15 cellular contexts compared by ENCODE assay signal in the genomic region with DNA sequence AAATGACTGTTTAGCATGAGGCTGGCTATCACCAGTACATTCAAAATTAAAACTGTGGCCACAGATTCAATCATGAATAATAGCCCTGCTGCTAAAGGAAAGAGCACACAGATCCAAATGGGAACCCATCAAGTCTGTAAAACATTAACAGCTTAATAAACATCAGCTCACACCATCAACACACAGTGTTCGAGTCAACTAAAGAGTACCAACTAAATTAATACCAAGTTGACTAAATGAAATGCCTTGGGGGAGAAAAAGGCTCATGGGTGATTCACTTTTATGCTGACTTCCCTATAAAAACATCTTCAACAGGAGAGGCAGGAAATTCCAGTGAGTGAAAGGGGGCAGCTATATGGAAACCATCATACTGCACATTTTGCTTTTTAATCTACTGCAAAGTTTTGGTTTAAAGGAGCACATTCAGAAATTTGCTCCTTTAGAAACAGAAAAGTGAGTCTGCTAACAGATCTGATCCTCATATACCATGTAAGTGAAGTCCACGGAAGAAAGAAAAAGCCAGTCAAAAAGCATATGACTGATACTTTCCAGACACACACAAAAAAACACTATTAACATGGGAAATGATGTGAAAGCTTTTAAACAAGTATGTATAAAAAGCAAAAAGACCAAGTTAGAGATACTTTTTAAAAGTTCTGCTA. TPM values are rescaled to one million over a fixed set of nuclear protein-coding genes. Genes with fewer than 3 reads are reported as not detected.
A peak's percentile ranks its signal among the peaks of the same experiment; 100 is the strongest.
DNase-seq lines count a peak whose midpoint lies in the region; ATAC-seq and TF ChIP-seq lines count a peak whose summit lies in the region.
"Had no signal": no experiment of that assay in that cellular context is flagged by ENCODE, and none has a peak within 500 bp of the region (broad histone marks: within the 10 kb centered on the region; RNA-seq: fewer than 3 reads in every experiment).

No MANE protein-coding gene starts in this region.

- no peak overlapping the region for H3K4me3 Mint-ChIP-seq in activated T-helper 1 cell treated with anti-CD3 and anti-CD28 coated beads, Interleukin-12 subunit alpha, Interleukin-12 subunit beta, Interleukin-2, Interleukin-4 antibody, amounts not matched to agents 30 ng/mL and 10 ng/mL and 1 ng/mL, durations not matched to agents 14 hours and 24 hours and 36 hours
- H3K4me3 Mint-ChIP-seq: dendritic cell treated with granulocyte-macrophage colony-stimulating factor and Interleukin-4, amounts not matched to agents 40 ng/mL and 50 ng/mL, for 4 days; naive thymus-derived CD8-positive, alpha-beta T cell had no signal

- no peaks in the 10 kb centered on the region for H3K27me3 ChIP-seq in brain microvascular endothelial cell (replicated peaks)

- DNase-seq in A172 (ENCODE audit: low spot score) (peak; percentile 46), HuH-7 (ENCODE audit: low spot score) (peak; percentile 25), brain microvascular endothelial cell (no peak), left colon (no peak), GDM1 (lab: John Stamatoyannopoulos, UW) (no peak), DMS153 treated with DMSO at 0.1 percent for 48 hours (lab: John Stamatoyannopoulos, UW; ENCODE audit: unreplicated experiment) (no peak)
- DNase-seq in activated T-helper 1 cell treated with anti-CD3 and anti-CD28 coated beads, Interleukin-12 subunit alpha, Interleukin-12 subunit beta, Interleukin-2, Interleukin-4 antibody, amounts not matched to agents 30 ng/mL and 10 ng/mL and 1 ng/mL, durations not matched to agents 14 hours and 24 hours and 36 hours (ENCODE audit: low spot score) = no peak
- DNase-seq: activated gamma-delta T cell treated with Interleukin-2 at 50 U/mL for 16 hours; naive thymus-derived CD8-positive, alpha-beta T cell; stimulated activated naive CD4-positive, alpha-beta T cell treated with Interleukin-2 at 50 U/mL for 16 hours had no signal

- ATAC-seq in left colon (peak; percentile 71), GM21447 (IDR thresholded peaks at IDR 0.05; ENCODE audit: unreplicated experiment) (no peak)
- ATAC-seq: activated CD4-positive, CD25-positive, alpha-beta regulatory T cell treated with anti-CD3 and anti-CD28 coated beads, Interleukin-2, amount 50 U/mL, for 24 hours; naive thymus-derived CD8-positive, alpha-beta T cell had no signal

- H3K9me3 Mint-ChIP-seq in activated T-helper 1 cell treated with anti-CD3 and anti-CD28 coated beads, Interleukin-12 subunit alpha, Interleukin-12 subunit beta, Interleukin-2, Interleukin-4 antibody, amounts not matched to agents 30 ng/mL and 10 ng/mL and 1 ng/mL, durations not matched to agents 14 hours and 24 hours and 36 hours = no peaks in the 10 kb centered on the region
- H3K9me3 Mint-ChIP-seq: dendritic cell treated with granulocyte-macrophage colony-stimulating factor and Interleukin-4, amounts not matched to agents 40 ng/mL and 50 ng/mL, for 4 days; naive thymus-derived CD8-positive, alpha-beta T cell had no signal

- no peak overlapping the region for H3K4me3 ChIP-seq in brain microvascular endothelial cell (ENCODE audit: low read depth, low read length)
- H3K4me3 ChIP-seq: HAP-1 had no signal

- TF ChIP-seq CTCF in brain microvascular endothelial cell (IDR thresholded peaks at IDR 0.05; ENCODE audit: low read depth, low read length, missing control alignments) = no peak

- H3K27ac Mint-ChIP-seq in activated T-helper 1 cell treated with anti-CD3 and anti-CD28 coated beads, Interleukin-12 subunit alpha, Interleukin-12 subunit beta, Interleukin-2, Interleukin-4 antibody, amounts not matched to agents 30 ng/mL and 10 ng/mL and 1 ng/mL, durations not matched to agents 14 hours and 24 hours and 36 hours = no peak overlapping the region
- H3K27ac Mint-ChIP-seq: dendritic cell treated with granulocyte-macrophage colony-stimulating factor and Interleukin-4, amounts not matched to agents 40 ng/mL and 50 ng/mL, for 4 days; naive thymus-derived CD8-positive, alpha-beta T cell had no signal

- H3K36me3 ChIP-seq in brain microvascular endothelial cell (replicated peaks) = no peaks in the 10 kb centered on the region

- H3K27ac ChIP-seq in brain microvascular endothelial cell = peak overlapping the region; percentile 34
- H3K27ac ChIP-seq: RWPE1 had no signal

- intact Hi-C loops in left colon (cut with DNase I, micrococcal nuclease) = loop anchor here in 1 of 2 donors (10.0 kb wide), 1 partner anchor 61 kb away; no protein-coding TSS in a partner anchor
- intact Hi-C loops in activated T-helper 1 cell treated with anti-CD3 and anti-CD28 coated beads, Interleukin-12 subunit alpha, Interleukin-12 subunit beta, Interleukin-2, Interleukin-4 antibody, amounts not matched to agents 30 ng/mL and 10 ng/mL and 1 ng/mL, durations not matched to agents 14 hours and 24 hours and 36 hours (cut with micrococcal nuclease) = no loop called here

- H3K4me1 Mint-ChIP-seq in activated T-helper 1 cell treated with anti-CD3 and anti-CD28 coated beads, Interleukin-12 subunit alpha, Interleukin-12 subunit beta, Interleukin-2, Interleukin-4 antibody, amounts not matched to agents 30 ng/mL and 10 ng/mL and 1 ng/mL, durations not matched to agents 14 hours and 24 hours and 36 hours (ENCODE audit: low read depth) = no peaks in the 10 kb centered on the region
- H3K4me1 Mint-ChIP-seq: naive thymus-derived CD8-positive, alpha-beta T cell had no signal

- in situ Hi-C loops in brain microvascular endothelial cell (cut with HindIII; ENCODE audit: low pct_ligation_motif_present, low sequenced_read_pairs) = no loop called here

- H3K27me3 Mint-ChIP-seq in activated T-helper 1 cell treated with anti-CD3 and anti-CD28 coated beads, Interleukin-12 subunit alpha, Interleukin-12 subunit beta, Interleukin-2, Interleukin-4 antibody, amounts not matched to agents 30 ng/mL and 10 ng/mL and 1 ng/mL, durations not matched to agents 14 hours and 24 hours and 36 hours (ENCODE audit: insufficient read depth) = peaks cover 3% of the 10 kb centered on the region
- H3K27me3 Mint-ChIP-seq: dendritic cell treated with granulocyte-macrophage colony-stimulating factor and Interleukin-4, amounts not matched to agents 40 ng/mL and 50 ng/mL, for 4 days had no signal

- H3K36me3 Mint-ChIP-seq in activated T-helper 1 cell treated with anti-CD3 and anti-CD28 coated beads, Interleukin-12 subunit alpha, Interleukin-12 subunit beta, Interleukin-2, Interleukin-4 antibody, amounts not matched to agents 30 ng/mL and 10 ng/mL and 1 ng/mL, durations not matched to agents 14 hours and 24 hours and 36 hours (ENCODE audit: low read depth) = no peaks in the 10 kb centered on the region

RNA-seq across cellular contexts. Expression of gene LGR4, which starts 16.3 kb away (rescaled TPM):
- 10.0 and 10.1 TPM in 2 replicates for total RNA-seq in A172 (2014; rRNA removed; shearing (Covaris generic))
- total RNA-seq in left colon = 100 to 1,000 TPM; 120 to 125 TPM
- total RNA-seq in activated T-helper 1 cell treated with anti-CD3 and anti-CD28 coated beads, Interleukin-12 subunit alpha, Interleukin-12 subunit beta, Interleukin-2, Interleukin-4 antibody, amounts not matched to agents 30 ng/mL and 10 ng/mL and 1 ng/mL, durations not matched to agents 14 hours and 24 hours and 36 hours = 0.05 TPM in 1 of 2 replicates, not detected in the other

RNA-seq across cellular contexts. Expression of gene LIN7C, which starts 50.3 kb away (rescaled TPM):
- total RNA-seq in A172 (2014; rRNA removed; shearing (Covaris generic)) = 61.4 and 73.3 TPM in 2 replicates
- 10 to 100 TPM; 43.3 to 44.3 TPM for total RNA-seq in left colon
- total RNA-seq in activated T-helper 1 cell treated with anti-CD3 and anti-CD28 coated beads, Interleukin-12 subunit alpha, Interleukin-12 subunit beta, Interleukin-2, Interleukin-4 antibody, amounts not matched to agents 30 ng/mL and 10 ng/mL and 1 ng/mL, durations not matched to agents 14 hours and 24 hours and 36 hours = 33.8 and 35.8 TPM in 2 replicates

Comparison
In these comparisons a context has a peak if more than half of its experiments do, and no peak if none do; other contexts are left out.
1. DNase-seq: peak in A172 (single experiment) and HuH-7 (single experiment); none in brain microvascular endothelial cell (single experiment), left colon (0 of 2), GDM1 (single experiment), activated T-helper 1 cell treated with anti-CD3 and anti-CD28 coated beads, Interleukin-12 subunit alpha, Interleukin-12 subunit beta, Interleukin-2, Interleukin-4 antibody, amounts not matched to agents 30 ng/mL and 10 ng/mL and 1 ng/mL, durations not matched to agents 14 hours and 24 hours and 36 hours (single experiment) and DMS153 treated with DMSO at 0.1 percent for 48 hours (single experiment).
2. RNA of gene LGR4, which starts 16.3 kb away (total RNA-seq): 120 to 125 TPM in left colon and 10.0 to 10.1 TPM in A172; 0.05 TPM in activated T-helper 1 cell treated with anti-CD3 and anti-CD28 coated beads, Interleukin-12 subunit alpha, Interleukin-12 subunit beta, Interleukin-2, Interleukin-4 antibody, amounts not matched to agents 30 ng/mL and 10 ng/mL and 1 ng/mL, durations not matched to agents 14 hours and 24 hours and 36 hours; every median in the first group is over 10 times any median in the second.